8 cellular contexts compared by ENCODE assay signal in genomic region chr2:98412751-98413445, GRCh38. TPM values are rescaled to one million over a fixed set of nuclear protein-coding genes. Genes with fewer than 3 reads are reported as not detected.
DNase-seq lines count a peak whose midpoint lies in the region; ATAC-seq and TF ChIP-seq lines count a peak whose summit lies in the region.

No MANE protein-coding gene starts in this region.

- TF ChIP-seq CTCF in fibroblast of pulmonary artery (IDR thresholded peaks at IDR 0.05; ENCODE audit: low read length, missing control alignments) (peak; percentile 80), ovary (IDR thresholded peaks at IDR 0.05) (peak; percentile 9 to 14 (median 12))

- H3K27me3 ChIP-seq in ovary = no peaks in the 10 kb centered on the region

- WGBS in ovary, 3 donors = 31 to 35% (median 34%) methylated on average over 5 of the region's 5 CpGs

- no peak for TF ChIP-seq POLR2A in ovary (IDR thresholded peaks at IDR 0.05)

- no peak for TF ChIP-seq EP300 in ovary (IDR thresholded peaks at IDR 0.05)

- ATAC-seq in GM18867 (IDR thresholded peaks at IDR 0.05; ENCODE audit: unreplicated experiment) (peak; percentile 78), HG02571 (IDR thresholded peaks at IDR 0.05; ENCODE audit: unreplicated experiment) (no peak)

- no peak overlapping the region for H3K4me3 ChIP-seq in fibroblast of pulmonary artery (replicated peaks; ENCODE audit: low read depth, low read length)
- no peak overlapping the region for H3K4me3 ChIP-seq in ovary

- intact Hi-C loops in ovary (cut with DNase I) = loop anchor here in 1 of 4 donors (10.0 kb wide), 1 partner anchor 152 kb away; no protein-coding TSS in a partner anchor

- no peaks in the 10 kb centered on the region for H3K36me3 ChIP-seq in ovary

- DNase-seq in AG08396 (ENCODE audit: low spot score) = peak; percentile 43
- peak; percentile 66 for DNase-seq in HT1080 (ENCODE audit: low read depth)
- DNase-seq in OCI-M2 (lab: John Stamatoyannopoulos, UW; ENCODE audit: unreplicated experiment) = peak; percentile 5
- DNase-seq in activated T-cell treated with anti-CD3 and anti-CD28 coated beads for 4 hours = peak; percentile 59
- DNase-seq in fibroblast of pulmonary artery (ENCODE audit: low read depth) = peak; percentile 70
- no peak for DNase-seq in ovary

- no peaks in the 10 kb centered on the region for H3K9me3 ChIP-seq in ovary

- H3K4me1 ChIP-seq in ovary (ENCODE audit: insufficient read depth) = no peaks in the 10 kb centered on the region

- no peak overlapping the region for H3K27ac ChIP-seq in ovary

RNA-seq across cellular contexts. Expression of gene INPP4A, which starts 31.8 kb away (rescaled TPM):
- total RNA-seq in HT1080 (2014; rRNA removed; shearing (Covaris generic)) = 17.3 and 18.1 TPM in 2 replicates
- 7.7 and 9.0 TPM in 2 replicates for polyA plus RNA-seq in HT1080 (2015; cell fraction: cytosol; rRNA removed)
- polyA plus RNA-seq in HT1080 (2015; cell fraction: nucleus; rRNA removed) = 21.0 and 21.6 TPM in 2 replicates
- total RNA-seq in ovary = 10 to 100 TPM; 13.1 to 25.8 (median 18.6) TPM
- polyA plus RNA-seq in ovary = 10 to 100 TPM in 1 of 2 donors, 1 to 10 TPM in 1; 7.5 to 12.8 TPM

Comparison
In these comparisons a context has a peak if more than half of its experiments do, and no peak if none do; other contexts are left out.
1. DNase-seq: peak in AG08396 (single experiment), HT1080 (single experiment), OCI-M2 (single experiment), activated T-cell treated with anti-CD3 and anti-CD28 coated beads for 4 hours (single experiment) and fibroblast of pulmonary artery (single experiment); none in ovary (0 of 5).